2 cellular contexts compared by ENCODE assay signal in the genomic region with DNA sequence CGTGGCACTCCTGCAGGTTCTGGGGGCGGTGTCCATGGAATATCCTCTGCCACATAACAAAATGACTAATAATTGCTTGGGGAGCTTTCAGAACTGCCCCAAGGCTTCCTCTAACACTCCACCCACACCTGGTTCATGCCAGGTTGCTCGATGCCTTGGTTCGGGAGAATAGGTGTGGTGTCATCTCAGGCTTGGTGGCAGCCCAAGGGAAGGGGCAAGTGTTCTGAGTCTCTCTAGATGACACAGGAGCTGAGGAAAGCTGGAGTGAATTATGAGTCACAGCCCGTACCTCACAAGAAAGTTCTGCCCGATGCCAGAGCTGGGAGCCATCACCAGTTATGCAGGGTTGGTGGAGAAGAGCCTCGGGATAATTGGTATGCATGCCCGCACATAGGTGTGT.
TF ChIP-seq lines count a peak whose summit lies in the region.

No MANE protein-coding gene starts in this region.

TF ChIP-seq in SK-N-SH treated with all-trans-retinoic acid at 6 μM for 48 hours, 23 proteins besides CTCF, POLR2A, EP300 and RAD21:
- TF ChIP-seq RARB (CRISPR knock-in tag; IDR thresholded peaks at IDR 0.05), result no peak
- TF ChIP-seq BACH2 (CRISPR knock-in tag; IDR thresholded peaks at IDR 0.05; ENCODE audit: borderline replicate concordance), result no peak
- no peak for TF ChIP-seq ZFP30 (CRISPR knock-in tag; IDR thresholded peaks at IDR 0.05)
- TF ChIP-seq, protein P1, sequence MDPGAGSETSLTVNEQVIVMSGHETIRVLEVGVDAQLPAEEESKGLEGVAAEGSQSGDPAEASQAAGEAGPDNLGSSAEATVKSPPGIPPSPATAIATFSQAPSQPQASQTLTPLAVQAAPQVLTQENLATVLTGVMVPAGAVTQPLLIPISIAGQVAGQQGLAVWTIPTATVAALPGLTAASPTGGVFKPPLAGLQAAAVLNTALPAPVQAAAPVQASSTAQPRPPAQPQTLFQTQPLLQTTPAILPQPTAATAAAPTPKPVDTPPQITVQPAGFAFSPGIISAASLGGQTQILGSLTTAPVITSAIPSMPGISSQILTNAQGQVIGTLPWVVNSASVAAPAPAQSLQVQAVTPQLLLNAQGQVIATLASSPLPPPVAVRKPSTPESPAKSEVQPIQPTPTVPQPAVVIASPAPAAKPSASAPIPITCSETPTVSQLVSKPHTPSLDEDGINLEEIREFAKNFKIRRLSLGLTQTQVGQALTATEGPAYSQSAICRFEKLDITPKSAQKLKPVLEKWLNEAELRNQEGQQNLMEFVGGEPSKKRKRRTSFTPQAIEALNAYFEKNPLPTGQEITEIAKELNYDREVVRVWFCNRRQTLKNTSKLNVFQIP (CRISPR knock-in tag; IDR thresholded peaks at IDR 0.05; ENCODE audit: borderline replicate concordance, low read depth), result no peak
- no peak for TF ChIP-seq SNAI2 (CRISPR knock-in tag; IDR thresholded peaks at IDR 0.05)
- no peak for TF ChIP-seq ARNTL (CRISPR knock-in tag; IDR thresholded peaks at IDR 0.05; ENCODE audit: borderline replicate concordance, low read depth)
- TF ChIP-seq, protein P2, sequence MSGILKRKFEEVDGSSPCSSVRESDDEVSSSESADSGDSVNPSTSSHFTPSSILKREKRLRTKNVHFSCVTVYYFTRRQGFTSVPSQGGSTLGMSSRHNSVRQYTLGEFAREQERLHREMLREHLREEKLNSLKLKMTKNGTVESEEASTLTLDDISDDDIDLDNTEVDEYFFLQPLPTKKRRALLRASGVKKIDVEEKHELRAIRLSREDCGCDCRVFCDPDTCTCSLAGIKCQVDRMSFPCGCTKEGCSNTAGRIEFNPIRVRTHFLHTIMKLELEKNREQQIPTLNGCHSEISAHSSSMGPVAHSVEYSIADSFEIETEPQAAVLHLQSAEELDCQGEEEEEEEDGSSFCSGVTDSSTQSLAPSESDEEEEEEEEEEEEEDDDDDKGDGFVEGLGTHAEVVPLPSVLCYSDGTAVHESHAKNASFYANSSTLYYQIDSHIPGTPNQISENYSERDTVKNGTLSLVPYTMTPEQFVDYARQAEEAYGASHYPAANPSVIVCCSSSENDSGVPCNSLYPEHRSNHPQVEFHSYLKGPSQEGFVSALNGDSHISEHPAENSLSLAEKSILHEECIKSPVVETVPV (CRISPR knock-in tag; IDR thresholded peaks at IDR 0.05), result no peak

TF ChIP-seq in SK-N-SH, 30 proteins besides CTCF, POLR2A, EP300 and RAD21:
- TF ChIP-seq, protein P3, sequence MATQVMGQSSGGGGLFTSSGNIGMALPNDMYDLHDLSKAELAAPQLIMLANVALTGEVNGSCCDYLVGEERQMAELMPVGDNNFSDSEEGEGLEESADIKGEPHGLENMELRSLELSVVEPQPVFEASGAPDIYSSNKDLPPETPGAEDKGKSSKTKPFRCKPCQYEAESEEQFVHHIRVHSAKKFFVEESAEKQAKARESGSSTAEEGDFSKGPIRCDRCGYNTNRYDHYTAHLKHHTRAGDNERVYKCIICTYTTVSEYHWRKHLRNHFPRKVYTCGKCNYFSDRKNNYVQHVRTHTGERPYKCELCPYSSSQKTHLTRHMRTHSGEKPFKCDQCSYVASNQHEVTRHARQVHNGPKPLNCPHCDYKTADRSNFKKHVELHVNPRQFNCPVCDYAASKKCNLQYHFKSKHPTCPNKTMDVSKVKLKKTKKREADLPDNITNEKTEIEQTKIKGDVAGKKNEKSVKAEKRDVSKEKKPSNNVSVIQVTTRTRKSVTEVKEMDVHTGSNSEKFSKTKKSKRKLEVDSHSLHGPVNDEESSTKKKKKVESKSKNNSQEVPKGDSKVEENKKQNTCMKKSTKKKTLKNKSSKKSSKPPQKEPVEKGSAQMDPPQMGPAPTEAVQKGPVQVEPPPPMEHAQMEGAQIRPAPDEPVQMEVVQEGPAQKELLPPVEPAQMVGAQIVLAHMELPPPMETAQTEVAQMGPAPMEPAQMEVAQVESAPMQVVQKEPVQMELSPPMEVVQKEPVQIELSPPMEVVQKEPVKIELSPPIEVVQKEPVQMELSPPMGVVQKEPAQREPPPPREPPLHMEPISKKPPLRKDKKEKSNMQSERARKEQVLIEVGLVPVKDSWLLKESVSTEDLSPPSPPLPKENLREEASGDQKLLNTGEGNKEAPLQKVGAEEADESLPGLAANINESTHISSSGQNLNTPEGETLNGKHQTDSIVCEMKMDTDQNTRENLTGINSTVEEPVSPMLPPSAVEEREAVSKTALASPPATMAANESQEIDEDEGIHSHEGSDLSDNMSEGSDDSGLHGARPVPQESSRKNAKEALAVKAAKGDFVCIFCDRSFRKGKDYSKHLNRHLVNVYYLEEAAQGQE (IDR thresholded peaks at IDR 0.05; ENCODE audit: low read depth, low read length), result no peak
- TF ChIP-seq, protein P4, sequence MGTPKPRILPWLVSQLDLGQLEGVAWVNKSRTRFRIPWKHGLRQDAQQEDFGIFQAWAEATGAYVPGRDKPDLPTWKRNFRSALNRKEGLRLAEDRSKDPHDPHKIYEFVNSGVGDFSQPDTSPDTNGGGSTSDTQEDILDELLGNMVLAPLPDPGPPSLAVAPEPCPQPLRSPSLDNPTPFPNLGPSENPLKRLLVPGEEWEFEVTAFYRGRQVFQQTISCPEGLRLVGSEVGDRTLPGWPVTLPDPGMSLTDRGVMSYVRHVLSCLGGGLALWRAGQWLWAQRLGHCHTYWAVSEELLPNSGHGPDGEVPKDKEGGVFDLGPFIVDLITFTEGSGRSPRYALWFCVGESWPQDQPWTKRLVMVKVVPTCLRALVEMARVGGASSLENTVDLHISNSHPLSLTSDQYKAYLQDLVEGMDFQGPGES (IDR thresholded peaks at IDR 0.05; ENCODE audit: low read depth, low read length), result no peak
- no peak for TF ChIP-seq GATA2 (CRISPR knock-in tag; IDR thresholded peaks at IDR 0.05)
- no peak for TF ChIP-seq FOSL2 (IDR thresholded peaks at IDR 0.05; ENCODE audit: borderline replicate concordance, low read depth)
- TF ChIP-seq, protein P5, sequence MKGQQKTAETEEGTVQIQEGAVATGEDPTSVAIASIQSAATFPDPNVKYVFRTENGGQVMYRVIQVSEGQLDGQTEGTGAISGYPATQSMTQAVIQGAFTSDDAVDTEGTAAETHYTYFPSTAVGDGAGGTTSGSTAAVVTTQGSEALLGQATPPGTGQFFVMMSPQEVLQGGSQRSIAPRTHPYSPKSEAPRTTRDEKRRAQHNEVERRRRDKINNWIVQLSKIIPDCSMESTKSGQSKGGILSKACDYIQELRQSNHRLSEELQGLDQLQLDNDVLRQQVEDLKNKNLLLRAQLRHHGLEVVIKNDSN (IDR thresholded peaks at IDR 0.05; ENCODE audit: borderline replicate concordance, low read depth), result no peak
- TF ChIP-seq, protein P6, sequence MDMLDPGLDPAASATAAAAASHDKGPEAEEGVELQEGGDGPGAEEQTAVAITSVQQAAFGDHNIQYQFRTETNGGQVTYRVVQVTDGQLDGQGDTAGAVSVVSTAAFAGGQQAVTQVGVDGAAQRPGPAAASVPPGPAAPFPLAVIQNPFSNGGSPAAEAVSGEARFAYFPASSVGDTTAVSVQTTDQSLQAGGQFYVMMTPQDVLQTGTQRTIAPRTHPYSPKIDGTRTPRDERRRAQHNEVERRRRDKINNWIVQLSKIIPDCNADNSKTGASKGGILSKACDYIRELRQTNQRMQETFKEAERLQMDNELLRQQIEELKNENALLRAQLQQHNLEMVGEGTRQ (IDR thresholded peaks at IDR 0.05; ENCODE audit: borderline replicate concordance, low read depth, low read length), result no peak
- TF ChIP-seq, protein P7, sequence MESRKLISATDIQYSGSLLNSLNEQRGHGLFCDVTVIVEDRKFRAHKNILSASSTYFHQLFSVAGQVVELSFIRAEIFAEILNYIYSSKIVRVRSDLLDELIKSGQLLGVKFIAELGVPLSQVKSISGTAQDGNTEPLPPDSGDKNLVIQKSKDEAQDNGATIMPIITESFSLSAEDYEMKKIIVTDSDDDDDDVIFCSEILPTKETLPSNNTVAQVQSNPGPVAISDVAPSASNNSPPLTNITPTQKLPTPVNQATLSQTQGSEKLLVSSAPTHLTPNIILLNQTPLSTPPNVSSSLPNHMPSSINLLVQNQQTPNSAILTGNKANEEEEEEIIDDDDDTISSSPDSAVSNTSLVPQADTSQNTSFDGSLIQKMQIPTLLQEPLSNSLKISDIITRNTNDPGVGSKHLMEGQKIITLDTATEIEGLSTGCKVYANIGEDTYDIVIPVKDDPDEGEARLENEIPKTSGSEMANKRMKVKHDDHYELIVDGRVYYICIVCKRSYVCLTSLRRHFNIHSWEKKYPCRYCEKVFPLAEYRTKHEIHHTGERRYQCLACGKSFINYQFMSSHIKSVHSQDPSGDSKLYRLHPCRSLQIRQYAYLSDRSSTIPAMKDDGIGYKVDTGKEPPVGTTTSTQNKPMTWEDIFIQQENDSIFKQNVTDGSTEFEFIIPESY (IDR thresholded peaks at IDR 0.05; ENCODE audit: borderline replicate concordance, low read depth), result no peak
- no peak for TF ChIP-seq YY1 (IDR thresholded peaks at IDR 0.05; ENCODE audit: low read depth)
- no peak for TF ChIP-seq MEF2A (IDR thresholded peaks at IDR 0.05; ENCODE audit: borderline replicate concordance, low read depth)
- no peak for TF ChIP-seq NFIC (IDR thresholded peaks at IDR 0.05; ENCODE audit: borderline replicate concordance)
- TF ChIP-seq JUND (IDR thresholded peaks at IDR 0.05), result no peak
- no peak for TF ChIP-seq ELF1 (IDR thresholded peaks at IDR 0.05)
- TF ChIP-seq FOXJ3 (CRISPR knock-in tag; IDR thresholded peaks at IDR 0.05), result no peak
- TF ChIP-seq, protein P8, sequence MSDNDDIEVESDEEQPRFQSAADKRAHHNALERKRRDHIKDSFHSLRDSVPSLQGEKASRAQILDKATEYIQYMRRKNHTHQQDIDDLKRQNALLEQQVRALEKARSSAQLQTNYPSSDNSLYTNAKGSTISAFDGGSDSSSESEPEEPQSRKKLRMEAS (IDR thresholded peaks at IDR 0.05; ENCODE audit: low read depth), result no peak
- no peak for TF ChIP-seq SIN3A (IDR thresholded peaks at IDR 0.05; ENCODE audit: borderline replicate concordance, low read depth, low read length)
TF ChIP-seq in SK-N-SH: peak in this region for 0.
